8 cellular contexts compared by ENCODE assay signal in genomic region chr7:100604976-100605911, GRCh38. TPM values are rescaled to one million over a fixed set of nuclear protein-coding genes. Genes with fewer than 3 reads are reported as not detected.
DNase-seq lines count a peak whose midpoint lies in the region; ATAC-seq and TF ChIP-seq lines count a peak whose summit lies in the region.

No MANE protein-coding gene starts in this region.

- TF ChIP-seq CTCF in HFFc6 (IDR thresholded peaks at IDR 0.05): no peak
- TF ChIP-seq CTCF in esophagus squamous epithelium (IDR thresholded peaks at IDR 0.05): no peak
- no peak for TF ChIP-seq CTCF in neutrophil (IDR thresholded peaks at IDR 0.05)
- TF ChIP-seq CTCF in GM10248 (IDR thresholded peaks at IDR 0.05; ENCODE audit: control extremely low read depth, extremely low read depth, low read depth, missing control alignments): no peak

- H3K4me1 Mint-ChIP-seq in HFFc6 (ENCODE audit: low read depth): peaks cover 16% of the 10 kb centered on the region
- peaks cover 39% of the 10 kb centered on the region for H3K4me1 Mint-ChIP-seq in activated CD4-positive, alpha-beta memory T cell treated with anti-CD3 and anti-CD28 coated beads, Interleukin-2, amount 10 ng/mL, durations not matched to agents 7 days and 5 days

- H3K27me3 ChIP-seq in esophagus squamous epithelium (no peaks in the 10 kb centered on the region), neutrophil (peaks cover 81% of the 10 kb centered on the region)

- CTCF ChIA-PET in activated CD4-positive, alpha-beta memory T cell treated with anti-CD3 and anti-CD28 coated beads, Interleukin-2, amount 10 ng/mL, durations not matched to agents 7 days and 5 days (lab: Charles Lee): interaction anchor here (0.6 to 2.3 kb wide), 16 partner anchors 8 to 165 kb away, joined by 3 to 17 read pairs (median 3); partner anchors contain the start of genes FBXO24, LRCH4 and POP7
- CTCF ChIA-PET in GM10248 (lab: Yijun Ruan, JAX): interaction anchor here (0.7 to 3.8 kb wide), 10 partner anchors 9 to 152 kb away, joined by 3 to 11 read pairs (median 4); partner anchors contain the start of genes FBXO24, LRCH4 and POP7

- peaks cover 9% of the 10 kb centered on the region for H3K36me3 Mint-ChIP-seq in HFFc6 (ENCODE audit: low read depth)
- H3K36me3 Mint-ChIP-seq in activated CD4-positive, alpha-beta memory T cell treated with anti-CD3 and anti-CD28 coated beads, Interleukin-2, amount 10 ng/mL, durations not matched to agents 7 days and 5 days (ENCODE audit: low read depth): no peaks in the 10 kb centered on the region

- no peaks in the 10 kb centered on the region for H3K9me3 Mint-ChIP-seq in HFFc6
- H3K9me3 Mint-ChIP-seq in activated CD4-positive, alpha-beta memory T cell treated with anti-CD3 and anti-CD28 coated beads, Interleukin-2, amount 10 ng/mL, durations not matched to agents 7 days and 5 days: no peaks in the 10 kb centered on the region

- H3K4me1 ChIP-seq in esophagus squamous epithelium (peaks cover 19 to 51% (median 28%) of the 10 kb centered on the region in 3 donors), neutrophil (ENCODE audit: control insufficient read depth in 1 of 2, insufficient read depth in 1 of 2, low read depth in 1 of 2, low read length in 1 of 2) (peaks cover 22 to 25% of the 10 kb centered on the region in 2 experiments)

- intact Hi-C loops in esophagus squamous epithelium (cut with DNase I): no loop called here

- WGBS in esophagus squamous epithelium, 2 donors: 12 to 33% methylated on average over 8 to 15 of the region's 68 CpGs

- H3K4me3 ChIP-seq in esophagus squamous epithelium (peak overlapping the region; percentile 48 to 93 (median 68)), neutrophil (ENCODE audit: low read depth in 1 of 2, low read length in 1 of 2) (peak overlapping the region; percentile 81 to 98)

- H3K36me3 ChIP-seq in esophagus squamous epithelium: no peaks in the 10 kb centered on the region
- H3K36me3 ChIP-seq in neutrophil: no peaks in the 10 kb centered on the region

- ATAC-seq in GM21526 (IDR thresholded peaks at IDR 0.05; ENCODE audit: low FRiP score, unreplicated experiment): no peak

- H3K9me3 ChIP-seq in esophagus squamous epithelium: no peaks in the 10 kb centered on the region
- H3K9me3 ChIP-seq in neutrophil: no peaks in the 10 kb centered on the region

- peak overlapping the region; percentile 77 for H3K4me3 Mint-ChIP-seq in HFFc6
- H3K4me3 Mint-ChIP-seq in activated CD4-positive, alpha-beta memory T cell treated with anti-CD3 and anti-CD28 coated beads, Interleukin-2, amount 10 ng/mL, durations not matched to agents 7 days and 5 days: peak overlapping the region; percentile 82

- POLR2A ChIA-PET in activated CD4-positive, alpha-beta memory T cell treated with anti-CD3 and anti-CD28 coated beads, Interleukin-2, amount 10 ng/mL, durations not matched to agents 7 days and 5 days (lab: Charles Lee): interaction anchor here (0.7 to 7.9 kb wide), 14 partner anchors 9 to 177 kb away, joined by 3 to 89 read pairs (median 4); partner anchors contain the start of genes FBXO24, LRCH4, MEPCE and POP7
- POLR2A ChIA-PET in GM10248 (lab: Yijun Ruan, JAX): interaction anchor here (1.3 kb wide), 1 partner anchor 19 kb away, joined by 5 read pairs; the partner anchor contains the start of genes FBXO24 and LRCH4

- peak overlapping the region; percentile 45; the same call in 1 of the 2 replicates for H3K27ac Mint-ChIP-seq in HFFc6
- peak overlapping the region; percentile 58 for H3K27ac Mint-ChIP-seq in activated CD4-positive, alpha-beta memory T cell treated with anti-CD3 and anti-CD28 coated beads, Interleukin-2, amount 10 ng/mL, durations not matched to agents 7 days and 5 days

- no peak for DNase-seq in HFFc6
- DNase-seq in activated CD4-positive, alpha-beta memory T cell treated with anti-CD3 and anti-CD28 coated beads, Interleukin-2, amount 10 ng/mL, durations not matched to agents 7 days and 5 days: peak; percentile 62
- DNase-seq in esophagus squamous epithelium (lab: John Stamatoyannopoulos, UW): no peak
- DNase-seq in SKM-1 (lab: John Stamatoyannopoulos, UW; ENCODE audit: unreplicated experiment): no peak
- DNase-seq in DMS114 treated with DMSO at 0.1 percent for 48 hours (lab: John Stamatoyannopoulos, UW; ENCODE audit: unreplicated experiment): no peak
- DNase-seq in GM10248 (ENCODE audit: extremely low spot score): no peak

- peak overlapping the region; percentile 73 to 92 (median 88) for H3K27ac ChIP-seq in esophagus squamous epithelium
- H3K27ac ChIP-seq in neutrophil: peak overlapping the region; percentile 57

- H3K27me3 Mint-ChIP-seq in HFFc6 (ENCODE audit: insufficient read depth): no peaks in the 10 kb centered on the region; the same call in none of the 2 replicates
- peaks cover 5% of the 10 kb centered on the region for H3K27me3 Mint-ChIP-seq in activated CD4-positive, alpha-beta memory T cell treated with anti-CD3 and anti-CD28 coated beads, Interleukin-2, amount 10 ng/mL, durations not matched to agents 7 days and 5 days

- peak in 1 of 4 donors; percentile 18 for TF ChIP-seq POLR2A in esophagus squamous epithelium (IDR thresholded peaks at IDR 0.05)

RNA-seq across cellular contexts. Expression of gene PCOLCE, which starts 3.1 kb away (rescaled TPM):
- 100 to 1,000 TPM; 291 to 396 (median 388) TPM for total RNA-seq in HFFc6 (2021; fragmentation: NEBNext Ultra II Directional; extraction: Animal tissue kit (Norgen Biotek cat#: 25700))
- total RNA-seq in activated CD4-positive, alpha-beta memory T cell treated with anti-CD3 and anti-CD28 coated beads, Interleukin-2, amount 10 ng/mL, durations not matched to agents 7 days and 5 days: 10 to 100 TPM; 16.0 to 18.7 TPM
- 10 to 100 TPM in 2 of 4 donors, 1 to 10 TPM in 2; 4.6 to 23.8 (median 9.9) TPM for total RNA-seq in esophagus squamous epithelium

RNA-seq across cellular contexts. Expression of gene MOSPD3, which starts 7.1 kb away (rescaled TPM):
- 10 to 100 TPM; 14.6 to 19.0 (median 17.4) TPM for total RNA-seq in HFFc6 (2021; fragmentation: NEBNext Ultra II Directional; extraction: Animal tissue kit (Norgen Biotek cat#: 25700))
- total RNA-seq in activated CD4-positive, alpha-beta memory T cell treated with anti-CD3 and anti-CD28 coated beads, Interleukin-2, amount 10 ng/mL, durations not matched to agents 7 days and 5 days: 10 to 100 TPM; 47.2 to 53.3 TPM
- total RNA-seq in esophagus squamous epithelium: 10 to 100 TPM in 3 of 4 donors, 1 to 10 TPM in 1; 7.6 to 22.4 (median 15.5) TPM

RNA-seq across cellular contexts. Expression of gene FBXO24, which starts 19.1 kb away (rescaled TPM):
- under 1 TPM; 0.20 to 0.47 (median 0.28) TPM for total RNA-seq in HFFc6 (2021; fragmentation: NEBNext Ultra II Directional; extraction: Animal tissue kit (Norgen Biotek cat#: 25700))
- 1 to 10 TPM; 1.8 to 2.7 TPM for total RNA-seq in activated CD4-positive, alpha-beta memory T cell treated with anti-CD3 and anti-CD28 coated beads, Interleukin-2, amount 10 ng/mL, durations not matched to agents 7 days and 5 days
- 1 to 10 TPM in 1 of 4 donors, under 1 TPM in 2, not detected in 1; 0.19 to 1.6 (median 0.29) TPM for total RNA-seq in esophagus squamous epithelium

RNA-seq across cellular contexts. Expression of gene LRCH4, which starts 19.3 kb away (rescaled TPM):
- total RNA-seq in HFFc6 (2021; fragmentation: NEBNext Ultra II Directional; extraction: Animal tissue kit (Norgen Biotek cat#: 25700)): 10 to 100 TPM; 34.7 to 40.6 (median 38.5) TPM
- 100 to 1,000 TPM; 199 to 204 TPM for total RNA-seq in activated CD4-positive, alpha-beta memory T cell treated with anti-CD3 and anti-CD28 coated beads, Interleukin-2, amount 10 ng/mL, durations not matched to agents 7 days and 5 days
- total RNA-seq in esophagus squamous epithelium: 10 to 100 TPM; 50.1 to 84.0 (median 70.4) TPM

RNA-seq across cellular contexts. Expression of gene SAP25, which starts 31.5 kb away (rescaled TPM):
- total RNA-seq in HFFc6 (2021; fragmentation: NEBNext Ultra II Directional; extraction: Animal tissue kit (Norgen Biotek cat#: 25700)): under 1 TPM in 3 of 6 experiments, not detected in 3; 0.40 to 0.87 (median 0.55) TPM
- total RNA-seq in activated CD4-positive, alpha-beta memory T cell treated with anti-CD3 and anti-CD28 coated beads, Interleukin-2, amount 10 ng/mL, durations not matched to agents 7 days and 5 days: 10 to 100 TPM; 29.1 to 30.0 TPM
- total RNA-seq in esophagus squamous epithelium: 1 to 10 TPM in 1 of 4 donors, under 1 TPM in 1, not detected in 2; 0.38 to 1.8 TPM

Comparison
In these comparisons a context has a peak if more than half of its experiments do, and no peak if none do; other contexts are left out.
1. RNA of gene PCOLCE, which starts 3.1 kb away (total RNA-seq): 291 to 396 TPM in HFFc6; 16.0 to 18.7 TPM in activated CD4-positive, alpha-beta memory T cell treated with anti-CD3 and anti-CD28 coated beads, Interleukin-2, amount 10 ng/mL, durations not matched to agents 7 days and 5 days and 4.6 to 23.8 TPM in esophagus squamous epithelium; every median in the first group is over 10 times any median in the second.